24 cellular contexts compared by ENCODE assay signal in genomic region chr12:80087486-80088213, GRCh38. TPM values are rescaled to one million over a fixed set of nuclear protein-coding genes. Genes with fewer than 3 reads are reported as not detected.
DNase-seq lines count a peak whose midpoint lies in the region; ATAC-seq and TF ChIP-seq lines count a peak whose summit lies in the region.
"Had no signal": no experiment of that assay in that cellular context is flagged by ENCODE, and none has a peak within 500 bp of the region (broad histone marks: within the 10 kb centered on the region; RNA-seq: fewer than 3 reads in every experiment).

No MANE protein-coding gene starts in this region.

- TF ChIP-seq RAD21 in IMR-90 (IDR thresholded peaks at IDR 0.05; ENCODE audit: low read length): no peak

- in situ Hi-C loops in GM23248 (cut with MboI) (no loop called here), IMR-90 (cut with MboI; ENCODE audit: low sequenced_read_pairs) (no loop called here)

- H2AK9ac ChIP-seq in IMR-90 (replicated peaks; ENCODE audit: low read depth, low read length, poor library complexity): no peak overlapping the region

- 89 to 91% methylated on average over 8 of the region's 8 CpGs for WGBS in GM23248 (ENCODE audit: low coverage in 1 of 2, low lambda C conversion rate in 2 of 2, missing lambda C conversion rate in 2 of 2), 2 experiments
- WGBS in IMR-90 (ENCODE audit: extremely low coverage in 2 of 2, insufficient read length in 1 of 2), 2 experiments: 100% methylated on average over 3 of the region's 8 CpGs; no CpG with 5 or more reads in 1 of the 2 experiments
- WGBS in trophoblast cell (ENCODE audit: extremely low coverage, insufficient coverage, insufficient read length): no CpG with 5 or more reads among the region's 8 CpGs

- no peak for ATAC-seq in IMR-90 (ENCODE audit: low read depth)
- ATAC-seq: activated CD8-positive, alpha-beta T cell treated with anti-CD3 and anti-CD28 coated beads for 36 hours; effector memory CD8-positive, alpha-beta T cell; esophagus mucosa; lower lobe of right lung; psoas muscle had no signal

- no peak overlapping the region for H4K91ac ChIP-seq in IMR-90 (ENCODE audit: insufficient read depth, low read depth, low read length)
- no peak overlapping the region for H4K91ac ChIP-seq in trophoblast cell (ENCODE audit: low read depth, low read length)

- no peak for TF ChIP-seq CTCF in IMR-90 (conservative IDR thresholded peaks at IDR 0.05; ENCODE audit: low read depth, low read length)
- no peak for TF ChIP-seq CTCF in osteoblast (IDR thresholded peaks at IDR 0.05; ENCODE audit: extremely low read depth, low read depth, low read length)

- H4K20me1 ChIP-seq in GM23248 (ENCODE audit: insufficient read depth): no peaks in the 10 kb centered on the region
- H4K20me1 ChIP-seq in IMR-90 (ENCODE audit: insufficient read depth, low read length): no peaks in the 10 kb centered on the region
- no peaks in the 10 kb centered on the region for H4K20me1 ChIP-seq in osteoblast (ENCODE audit: insufficient read depth, low read length)

- no peaks in the 10 kb centered on the region for H3K9me1 ChIP-seq in IMR-90 (ENCODE audit: insufficient read depth, low read length)

- H3K36me3 ChIP-seq in GM23248 (ENCODE audit: low read depth) (no peaks in the 10 kb centered on the region), IMR-90 (ENCODE audit: control insufficient read depth, insufficient read depth, low read length) (no peaks in the 10 kb centered on the region), SJSA1 (no peaks in the 10 kb centered on the region), osteoblast (ENCODE audit: insufficient read depth, low read length) (no peaks in the 10 kb centered on the region), trophoblast cell (ENCODE audit: control insufficient read depth in 1 of 2, insufficient read depth in 2 of 2, low read length in 2 of 2) (no peaks in the 10 kb centered on the region)
- H3K36me3 ChIP-seq: adrenal gland, brain microvascular endothelial cell, lower lobe of right lung, vagina had no signal

- no peak overlapping the region for H2BK20ac ChIP-seq in IMR-90 (ENCODE audit: low read depth, low read length)

- no peak for TF ChIP-seq POLR2A in IMR-90 (IDR thresholded peaks at IDR 0.05; ENCODE audit: low read depth, low read length)

- no peak overlapping the region for H3K9ac ChIP-seq in GM23248
- H3K9ac ChIP-seq in IMR-90 (ENCODE audit: low read depth, low read length): no peak overlapping the region
- no peak overlapping the region for H3K9ac ChIP-seq in trophoblast cell (ENCODE audit: low read length)

- H3K9me2 ChIP-seq in GM23248 (ENCODE audit: insufficient read depth): no peaks in the 10 kb centered on the region

- no peaks in the 10 kb centered on the region for H3K27me3 ChIP-seq in GM23248 (replicated peaks; ENCODE audit: insufficient read depth)
- H3K27me3 ChIP-seq in IMR-90 (ENCODE audit: control insufficient read depth, insufficient read depth, low read length): no peaks in the 10 kb centered on the region
- H3K27me3 ChIP-seq in SJSA1 (replicated peaks): no peaks in the 10 kb centered on the region
- H3K27me3 ChIP-seq in osteoblast (ENCODE audit: insufficient read depth, low read length): no peaks in the 10 kb centered on the region
- H3K27me3 ChIP-seq in trophoblast cell (ENCODE audit: insufficient read depth, low read length): no peaks in the 10 kb centered on the region
- H3K27me3 ChIP-seq: adrenal gland, brain microvascular endothelial cell, testis, vagina had no signal

- intact Hi-C loops in IMR-90 (cut with micrococcal nuclease): no loop called here

- H2BK5ac ChIP-seq in IMR-90 (ENCODE audit: low read depth, low read length, poor library complexity, severe bottlenecking) (no peak overlapping the region), trophoblast cell (ENCODE audit: low read depth, low read length, poor library complexity) (no peak overlapping the region)

- H2BK120ac ChIP-seq in IMR-90 (ENCODE audit: low read depth, low read length): no peak overlapping the region
- no peak overlapping the region for H2BK120ac ChIP-seq in trophoblast cell (ENCODE audit: insufficient read depth, low read length, poor library complexity)

- no peak overlapping the region for H3K18ac ChIP-seq in IMR-90 (ENCODE audit: low read depth, low read length)
- no peak overlapping the region for H3K18ac ChIP-seq in trophoblast cell (ENCODE audit: low read length)

- H4K5ac ChIP-seq in IMR-90 (ENCODE audit: low read depth, low read length): no peak overlapping the region

- H3K79me1 ChIP-seq in IMR-90 (ENCODE audit: low read depth in 1 of 2, low read length in 2 of 2) (no peaks in the 10 kb centered on the region), trophoblast cell (ENCODE audit: low read length) (no peaks in the 10 kb centered on the region)

- no TSS peak for BruUV-seq in IMR-90 (replicated peaks; lab: Mats Ljungman, UMichigan)

- H4K12ac ChIP-seq in trophoblast cell (ENCODE audit: low read depth, low read length): no peak overlapping the region

- H3K23ac ChIP-seq in IMR-90 (ENCODE audit: low read depth, low read length): no peak overlapping the region
- no peak overlapping the region for H3K23ac ChIP-seq in trophoblast cell (ENCODE audit: low read length)

- H3K27ac ChIP-seq in GM23248 (no peak overlapping the region), IMR-90 (ENCODE audit: insufficient read depth, low read length) (no peak overlapping the region), SJSA1 (0 out of 2 replicates have a peak overlapping the region, but pooled peaks have one; percentile 5), osteoblast (ENCODE audit: low read depth, low read length) (no peak overlapping the region), trophoblast cell (ENCODE audit: low read depth, low read length) (no peak overlapping the region)
- H3K27ac ChIP-seq: adrenal gland, brain microvascular endothelial cell, lower lobe of right lung, psoas muscle, testis, vagina had no signal

- no peak overlapping the region for H2BK15ac ChIP-seq in IMR-90 (ENCODE audit: low read depth, low read length)

- no peak overlapping the region for H2AK5ac ChIP-seq in IMR-90 (ENCODE audit: low read depth, low read length)
- no peak overlapping the region for H2AK5ac ChIP-seq in trophoblast cell (ENCODE audit: low read length)

- H3K4ac ChIP-seq in IMR-90 (ENCODE audit: low read depth, low read length) (no peak overlapping the region), trophoblast cell (ENCODE audit: low read depth, low read length) (no peak overlapping the region)

- H3K9me3 ChIP-seq in GM23248 (ENCODE audit: low read depth) (no peaks in the 10 kb centered on the region), IMR-90 (ENCODE audit: control insufficient read depth, insufficient read depth, low read length) (no peaks in the 10 kb centered on the region), SJSA1 (replicated peaks) (0 out of 2 replicates have a peak, but pooled peaks cover 3% of the 10 kb centered on the region), osteoblast (ENCODE audit: low read depth, low read length) (no peaks in the 10 kb centered on the region), trophoblast cell (ENCODE audit: insufficient read depth, low read depth, low read length) (no peaks in the 10 kb centered on the region)
- H3K9me3 ChIP-seq: adrenal gland, lower lobe of right lung, testis, vagina had no signal

- CTCF ChIA-PET in IMR-90 (lab: Yijun Ruan, JAX): no interaction called here

- POLR2A ChIA-PET in IMR-90 (lab: Charles Lee; ENCODE audit: unreplicated experiment): no interaction called here

- no peak overlapping the region for H3K4me2 ChIP-seq in GM23248 (ENCODE audit: unreplicated experiment)
- H3K4me2 ChIP-seq in IMR-90 (ENCODE audit: low read depth, low read length): no peak overlapping the region
- H3K4me2 ChIP-seq in osteoblast (ENCODE audit: insufficient read depth, low read length): no peak overlapping the region
- no peak overlapping the region for H3K4me2 ChIP-seq in trophoblast cell (ENCODE audit: low read length)

- dilution Hi-C loops in IMR-90 (cut with HindIII; ENCODE audit: low sequenced_read_pairs, unreplicated experiment): no loop called here

- no peak overlapping the region for H2BK12ac ChIP-seq in trophoblast cell (ENCODE audit: low read length)

- H3K4me1 ChIP-seq in GM23248 (ENCODE audit: insufficient read depth) (no peaks in the 10 kb centered on the region), IMR-90 (ENCODE audit: control insufficient read depth, insufficient read depth, low read length) (peaks cover 2% of the 10 kb centered on the region; the same call in 1 of the 2 replicates), SJSA1 (replicated peaks) (no peaks in the 10 kb centered on the region), osteoblast (ENCODE audit: insufficient read depth, low read length) (no peaks in the 10 kb centered on the region), trophoblast cell (ENCODE audit: control insufficient read depth in 1 of 2, insufficient read depth in 2 of 2, low read length in 2 of 2) (peaks cover 0 to 4% of the 10 kb centered on the region in 2 experiments)
- H3K4me1 ChIP-seq: adrenal gland, psoas muscle, testis, vagina had no signal

- DNase-seq in GM23248 (peak; percentile 4), IMR-90 (peak; percentile 11), SJSA1 (ENCODE audit: low read depth in 1 of 2, low spot score in 2 of 2) (no peak), osteoblast (ENCODE audit: insufficient read length, low spot score, missing footprints) (no peak), RKO (ENCODE audit: low spot score) (no peak), trophoblast cell (no peak), NCI-H187 treated with DMSO at 0.1 percent for 48 hours (lab: John Stamatoyannopoulos, UW) (no peak)
- DNase-seq: activated CD4-positive, CD25-positive, alpha-beta regulatory T cell; activated CD8-positive, alpha-beta T cell treated with anti-CD3 and anti-CD28 coated beads for 36 hours; activated gamma-delta T cell; activated T-cell treated with anti-CD3 and anti-CD28 coated beads for 4 hours; adrenal gland; brain microvascular endothelial cell; effector memory CD8-positive, alpha-beta T cell; GF-D8; kidney; lower lobe of right lung; NCI-H2107; NK-92 treated with Interleukin-12 subunit alpha and Interleukin-12 subunit beta, amount 100 ng/mL, for 24 hours; psoas muscle; T-helper 9 cell; testis had no signal

- no peaks in the 10 kb centered on the region for H3F3A ChIP-seq in GM23248 (ENCODE audit: insufficient read depth)

- H4K8ac ChIP-seq in IMR-90 (ENCODE audit: low read depth in 2 of 2, low read length in 2 of 2) (no peak overlapping the region), trophoblast cell (ENCODE audit: low read depth, low read length) (no peak overlapping the region)

- H3K4me3 ChIP-seq in GM23248 (no peak overlapping the region), IMR-90 (ENCODE audit: insufficient read depth, low read depth, low read length) (no peak overlapping the region), SJSA1 (no peak overlapping the region), osteoblast (ENCODE audit: insufficient read depth, low read length) (no peak overlapping the region), trophoblast cell (ENCODE audit: low read depth, low read length) (no peak overlapping the region)
- H3K4me3 ChIP-seq: adrenal gland, lower lobe of right lung, psoas muscle, testis, vagina had no signal

- H3K56ac ChIP-seq in IMR-90 (ENCODE audit: extremely low read depth, insufficient read depth, low read length): no peak overlapping the region

- no peaks in the 10 kb centered on the region for H3K79me2 ChIP-seq in GM23248 (ENCODE audit: insufficient read depth)
- H3K79me2 ChIP-seq in osteoblast (ENCODE audit: insufficient read depth, low read length): no peaks in the 10 kb centered on the region
- no peaks in the 10 kb centered on the region for H3K79me2 ChIP-seq in trophoblast cell (ENCODE audit: control insufficient read depth, insufficient read depth, low read length, poor library complexity)

- H3K14ac ChIP-seq in IMR-90 (replicated peaks; ENCODE audit: low read depth, low read length) (no peak overlapping the region), trophoblast cell (ENCODE audit: low read length) (no peak overlapping the region)

- no peak overlapping the region for H2AFZ ChIP-seq in GM23248
- no peak overlapping the region for H2AFZ ChIP-seq in IMR-90 (replicated peaks; ENCODE audit: low read length, poor library complexity)
- H2AFZ ChIP-seq in osteoblast (ENCODE audit: low read length): peak overlapping the region; percentile 25
- no peak overlapping the region for H2AFZ ChIP-seq in trophoblast cell (ENCODE audit: insufficient read depth, low read length, poor library complexity)

RNA-seq across cellular contexts. Expression of gene OTOGL, which starts 11.7 kb away (rescaled TPM):
- total RNA-seq in GM23248 (2014; rRNA removed; shearing (Covaris generic)): under 0.01 and 1.3 TPM in 2 replicates
- polyA plus RNA-seq in GM23248 (2016; fragmentation: Nextera tagmentation; extraction: Ambion mirVana) (0.06 and 0.09 TPM in 2 replicates), IMR-90 (2012; rRNA removed) (0.07 and 0.10 TPM in 2 replicates)
- total RNA-seq in IMR-90 (2012; rRNA removed) (0.18 and 0.28 TPM in 2 replicates), osteoblast (0.36 and 0.59 TPM in 2 replicates)
- 0.02 and 0.06 TPM in 2 replicates for polyA plus RNA-seq in IMR-90 (2012; cell fraction: cytosol; rRNA removed)
- 0.01 and 0.21 TPM in 2 replicates for polyA plus RNA-seq in IMR-90 (2012; cell fraction: nucleus; rRNA removed; ENCODE audit: low replicate concordance)
- total RNA-seq in SJSA1 (2014; rRNA removed; shearing (Covaris generic)): 0.08 and 0.50 TPM in 2 replicates
- 1.8 and 2.1 TPM in 2 replicates for polyA plus RNA-seq in trophoblast cell (2013)
- total RNA-seq: activated CD8-positive, alpha-beta T cell treated with anti-CD3 and anti-CD28 coated beads for 36 hours had no signal

Comparison
In these comparisons a context has a peak if more than half of its experiments do, and no peak if none do; other contexts are left out.
1. DNase-seq: peak in GM23248 (single experiment) and IMR-90 (single experiment); none in SJSA1 (0 of 2), osteoblast (single experiment), RKO (single experiment), trophoblast cell (0 of 2) and NCI-H187 treated with DMSO at 0.1 percent for 48 hours (single experiment).